ENCODE assay signal across 25 cellular contexts in the genomic region with DNA sequence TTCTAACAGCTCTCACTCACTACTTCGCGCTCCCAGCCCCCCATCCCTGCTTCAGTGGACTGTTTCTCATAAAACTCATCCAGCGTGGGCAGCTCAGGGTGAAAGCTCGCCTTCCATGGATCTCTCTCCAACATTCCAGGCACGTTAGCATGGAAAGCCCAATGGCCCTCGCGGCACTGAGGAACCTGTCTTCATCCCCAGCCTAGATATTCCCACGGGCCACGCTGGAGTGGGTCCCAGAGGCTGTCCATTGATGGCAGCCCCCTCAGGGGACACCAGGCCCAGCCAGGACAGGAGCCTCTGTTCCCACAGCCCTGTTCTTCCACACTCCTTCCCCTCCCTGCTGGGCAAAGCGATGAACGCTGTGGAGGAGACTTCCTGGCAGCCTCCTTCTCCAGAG.
"Had no signal": no experiment of that assay in that cellular context is flagged by ENCODE, and none has a peak within 500 bp of the region (broad histone marks: within the 10 kb centered on the region; RNA-seq: fewer than 3 reads in every experiment).

No MANE protein-coding gene starts in this region.

- H3K4me3 ChIP-seq: body of pancreas, gastrocnemius medialis, lung, skin epidermis, thyroid gland, upper lobe of right lung had no signal

- H3K4me1 ChIP-seq: body of pancreas, gastrocnemius medialis, thyroid gland, upper lobe of right lung had no signal

- H3K27ac ChIP-seq: body of pancreas, epithelial cell of prostate, gastrocnemius medialis, skin epidermis, thyroid gland, upper lobe of right lung, VCaP had no signal

- FAIRE-seq: endometrium, keratinocyte had no signal

- H3K27me3 ChIP-seq: body of pancreas, gastrocnemius medialis, thyroid gland, upper lobe of right lung had no signal

- ATAC-seq: body of pancreas; gastrocnemius medialis; left lobe of liver; natural killer cell; sciatic nerve; stimulated activated effector memory CD8-positive, alpha-beta T cell treated with anti-CD3 and anti-CD28 coated beads, Interleukin-12 subunit alpha, Interleukin-12 subunit beta, amount 100 ng/mL, for 72 hours; upper lobe of right lung had no signal

- H3K36me3 ChIP-seq: gastrocnemius medialis, thyroid gland, upper lobe of right lung had no signal

- DNase-seq: activated CD4-positive, alpha-beta T cell treated with anti-CD3 and anti-CD28 coated beads for 48 hours; activated CD4-positive, alpha-beta T cell treated with anti-CD3 and anti-CD28 coated beads, Interleukin-2, amount 50 U/mL, for 48 hours; activated CD8-positive, alpha-beta memory T cell treated with anti-CD3 and anti-CD28 coated beads for 24 hours; activated effector memory CD4-positive, alpha-beta T cell treated with Interleukin-2 at 50 U/mL for 16 hours; activated naive CD4-positive, alpha-beta T cell treated with Interleukin-2 at 50 U/mL for 16 hours; anterior cingulate cortex; dermis blood vessel endothelial cell; effector CD8-positive, alpha-beta T cell; gastrocnemius medialis; hippocampal formation; natural killer cell; stimulated activated CD4-positive, alpha-beta T cell treated with anti-CD3 and anti-CD28 coated beads, Interleukin-4, amount 100 ng/mL, for 24 hours; substantia nigra; thyroid gland; upper lobe of right lung had no signal

- H3K9me3 ChIP-seq: body of pancreas, gastrocnemius medialis, thyroid gland, upper lobe of right lung had no signal
